In genomic region chr5:76303917-76304316, GRCh38 we compare ENCODE assay signal across 8 cellular contexts.
DNase-seq lines count a peak whose midpoint lies in the region; ATAC-seq, FAIRE-seq and TF ChIP-seq lines count a peak whose summit lies in the region.

No MANE protein-coding gene starts in this region.

- H3K14ac ChIP-seq in mesenchymal stem cell (ENCODE audit: low read length in 2 of 2): peak overlapping the region in 1 of 2 experiments; percentile 74

- H4K91ac ChIP-seq in mesenchymal stem cell (ENCODE audit: low read length): no peak overlapping the region

- H3K27ac ChIP-seq in kidney (ENCODE audit: low read depth in 2 of 2, low read length in 2 of 2) (no peak overlapping the region), mesenchymal stem cell (ENCODE audit: low read length, poor library complexity, severe bottlenecking) (no peak overlapping the region)

- no peak overlapping the region for H2BK5ac ChIP-seq in mesenchymal stem cell (ENCODE audit: low read depth, low read length, poor library complexity, severe bottlenecking)

- H3K4ac ChIP-seq in mesenchymal stem cell (ENCODE audit: low read depth in 1 of 2, low read length in 2 of 2): no peak overlapping the region

- H3K4me2 ChIP-seq in mesenchymal stem cell (ENCODE audit: low read length, poor library complexity, severe bottlenecking): no peak overlapping the region

- peak; percentile 18 to 34 for DNase-seq in activated CD4-positive, alpha-beta T cell treated with anti-CD3 and anti-CD28 coated beads, Interleukin-2, amount 50 U/mL, for 48 hours
- DNase-seq in mucosa of gallbladder (ENCODE audit: low spot score) (peak; percentile 77), kidney (no peak), MG63 (no peak), mesenchymal stem cell (no peak)

- H3K18ac ChIP-seq in mesenchymal stem cell (ENCODE audit: low read depth in 1 of 2, low read length in 2 of 2): no peak overlapping the region

- no peaks in the 10 kb centered on the region for H3K9me3 ChIP-seq in kidney (ENCODE audit: control insufficient read depth in 1 of 2, low read length in 2 of 2)
- no peaks in the 10 kb centered on the region for H3K9me3 ChIP-seq in MG63
- H3K9me3 ChIP-seq in mesenchymal stem cell (ENCODE audit: control insufficient read depth, low read length): no peaks in the 10 kb centered on the region

- no peak overlapping the region for H2BK12ac ChIP-seq in mesenchymal stem cell (ENCODE audit: low read length in 2 of 2)

- H3K4me3 ChIP-seq in kidney (ENCODE audit: low read length in 2 of 2) (no peak overlapping the region), MG63 (no peak overlapping the region), mesenchymal stem cell (ENCODE audit: insufficient read depth in 1 of 2, low read depth in 1 of 2, low read length in 2 of 2) (no peak overlapping the region)

- H2AFZ ChIP-seq in mesenchymal stem cell (ENCODE audit: low read depth, low read length): no peak overlapping the region

- H3K4me1 ChIP-seq in kidney (ENCODE audit: control insufficient read depth in 1 of 2, insufficient read depth in 1 of 2, low read depth in 1 of 2, low read length in 2 of 2) (no peaks in the 10 kb centered on the region), mesenchymal stem cell (ENCODE audit: control insufficient read depth, insufficient read depth, low read depth, low read length) (no peaks in the 10 kb centered on the region)

- H2BK15ac ChIP-seq in mesenchymal stem cell (ENCODE audit: low read depth, poor library complexity, severe bottlenecking): no peak overlapping the region

- no peak overlapping the region for H2AK5ac ChIP-seq in mesenchymal stem cell (ENCODE audit: low read length, severe bottlenecking)

- H3K36me3 ChIP-seq in kidney (ENCODE audit: control insufficient read depth in 1 of 2, insufficient read depth in 2 of 2, low read length in 2 of 2): no peaks in the 10 kb centered on the region
- no peaks in the 10 kb centered on the region for H3K36me3 ChIP-seq in MG63
- H3K36me3 ChIP-seq in mesenchymal stem cell (ENCODE audit: control insufficient read depth in 1 of 2, insufficient read depth in 2 of 2, low read depth in 1 of 2, low read length in 2 of 2): no peaks in the 10 kb centered on the region

- ATAC-seq in GM18858 (IDR thresholded peaks at IDR 0.05; ENCODE audit: unreplicated experiment): peak; percentile 59
- peak; percentile 68 for ATAC-seq in HG03196 (IDR thresholded peaks at IDR 0.05; ENCODE audit: unreplicated experiment)
- no peak for ATAC-seq in GM21528 (IDR thresholded peaks at IDR 0.05; ENCODE audit: low FRiP score, unreplicated experiment)

- H4K8ac ChIP-seq in mesenchymal stem cell (ENCODE audit: low read length): no peak overlapping the region

- no peak overlapping the region for H2BK120ac ChIP-seq in mesenchymal stem cell (ENCODE audit: low read depth, low read length)

- no peak overlapping the region for H3K23ac ChIP-seq in mesenchymal stem cell (ENCODE audit: low read length in 2 of 2)

- WGBS in mesenchymal stem cell: 83% methylated on average over 6 of the region's 7 CpGs

- H3K79me1 ChIP-seq in mesenchymal stem cell (replicated peaks; ENCODE audit: low read length, poor library complexity, severe bottlenecking): no peaks in the 10 kb centered on the region

- H3K9ac ChIP-seq in kidney (ENCODE audit: low read length in 2 of 2) (no peak overlapping the region), mesenchymal stem cell (ENCODE audit: low read length) (no peak overlapping the region)

- intact Hi-C loops in kidney (cut with DNase I): no loop called here

- no peak for FAIRE-seq in kidney (lab: Jason Lieb, UNC)

- no peak for TF ChIP-seq CTCF in kidney (IDR thresholded peaks at IDR 0.05; ENCODE audit: borderline replicate concordance, extremely low read depth, insufficient read depth)

- H3K27me3 ChIP-seq in MG63 (peaks cover 4% of the 10 kb centered on the region; the same call in 1 of the 2 replicates), mesenchymal stem cell (ENCODE audit: control insufficient read depth in 1 of 2, insufficient read depth in 1 of 2, low read length in 2 of 2) (peaks cover 0 to 13% of the 10 kb centered on the region in 2 experiments)

Comparison
In these comparisons a context has a peak if more than half of its experiments do, and no peak if none do; other contexts are left out.
1. DNase-seq: peak in activated CD4-positive, alpha-beta T cell treated with anti-CD3 and anti-CD28 coated beads, Interleukin-2, amount 50 U/mL, for 48 hours (2 of 2) and mucosa of gallbladder (single experiment); none in kidney (single experiment), MG63 (single experiment) and mesenchymal stem cell (single experiment).